18 cellular contexts compared by ENCODE assay signal in the genomic region with DNA sequence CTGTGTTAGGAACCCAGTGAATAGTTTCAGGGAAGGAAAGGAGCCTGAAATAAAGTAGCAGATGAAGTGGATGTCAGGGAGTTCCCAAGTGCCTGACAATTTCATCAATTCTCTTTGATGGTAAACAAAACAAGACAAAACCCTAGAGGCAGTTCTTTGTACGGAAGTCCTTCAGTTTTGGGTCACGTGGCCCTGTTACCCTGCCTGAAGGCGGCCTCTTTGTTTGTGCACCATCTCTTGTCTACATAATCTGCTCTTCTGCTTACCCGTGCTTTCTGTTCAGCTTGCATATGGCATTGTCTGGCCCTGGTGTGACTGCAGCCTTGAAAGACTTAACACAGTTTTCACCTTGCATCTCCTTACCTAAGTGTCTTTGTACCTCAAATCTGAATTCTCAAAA.
"Had no signal": no experiment of that assay in that cellular context is flagged by ENCODE, and none has a peak within 500 bp of the region (broad histone marks: within the 10 kb centered on the region; RNA-seq: fewer than 3 reads in every experiment).

No MANE protein-coding gene starts in this region.

- H3K9me3 ChIP-seq: body of pancreas, left ventricle myocardium inferior, right atrium auricular region, thyroid gland had no signal

- H3K36me3 ChIP-seq: left ventricle myocardium inferior, right atrium auricular region, thyroid gland had no signal

- H3K27ac Mint-ChIP-seq: activated CD4-positive, alpha-beta T cell treated with anti-CD3 and anti-CD28 coated beads, Interleukin-2, amount 10 ng/mL, durations not matched to agents 7 days and 5 days; activated naive CD4-positive, alpha-beta T cell treated with anti-CD3 and anti-CD28 coated beads for 36 hours; effector memory CD8-positive, alpha-beta T cell; immature natural killer cell; nephron; progenitor cell of endocrine pancreas had no signal

- H3K4me3 ChIP-seq: body of pancreas, left ventricle myocardium inferior, right atrium auricular region, thyroid gland had no signal

- H3K4me1 ChIP-seq: body of pancreas, left ventricle myocardium inferior, right atrium auricular region, thyroid gland had no signal

- H3K4me1 Mint-ChIP-seq: immature natural killer cell, nephron had no signal

- H3K36me3 Mint-ChIP-seq: immature natural killer cell had no signal

- H3K27ac ChIP-seq: body of pancreas, left ventricle myocardium inferior, right atrium auricular region, thyroid gland had no signal

- H3K4me3 Mint-ChIP-seq: activated CD4-positive, alpha-beta T cell treated with anti-CD3 and anti-CD28 coated beads, Interleukin-2, amount 10 ng/mL, durations not matched to agents 7 days and 5 days; activated naive CD4-positive, alpha-beta T cell treated with anti-CD3 and anti-CD28 coated beads for 36 hours; activated T-cell treated with anti-CD3 and anti-CD28 coated beads, Interleukin-2, amount 50 U/mL, for 4 hours; effector memory CD8-positive, alpha-beta T cell; immature natural killer cell; nephron had no signal

- H3K9me3 Mint-ChIP-seq: activated CD4-positive, alpha-beta T cell treated with anti-CD3 and anti-CD28 coated beads, Interleukin-2, amount 10 ng/mL, durations not matched to agents 7 days and 5 days; activated naive CD4-positive, alpha-beta T cell treated with anti-CD3 and anti-CD28 coated beads for 36 hours; activated T-cell treated with anti-CD3 and anti-CD28 coated beads, Interleukin-2, amount 50 U/mL, for 4 hours; effector memory CD8-positive, alpha-beta T cell; immature natural killer cell; nephron had no signal

- DNase-seq: activated CD4-positive, alpha-beta T cell treated with anti-CD3 and anti-CD28 coated beads, Interleukin-2, amount 10 ng/mL, durations not matched to agents 7 days and 5 days; activated CD8-positive, alpha-beta memory T cell treated with anti-CD3 and anti-CD28 coated beads, Interleukin-2, amount 50 U/mL, for 4 hours; activated naive CD4-positive, alpha-beta T cell treated with anti-CD3 and anti-CD28 coated beads for 36 hours; activated T-cell treated with anti-CD3 and anti-CD28 coated beads, Interleukin-2, amount 50 U/mL, for 4 hours; body of pancreas; effector memory CD8-positive, alpha-beta T cell; immature natural killer cell; kidney glomerular epithelial cell; left ventricle myocardium inferior; mammary epithelial cell; midbrain; occipital lobe; stimulated activated CD4-positive, alpha-beta T cell treated with anti-CD3 and anti-CD28 coated beads, Interleukin-2, amount 100 ng/mL, for 24 hours; stimulated activated naive CD4-positive, alpha-beta T cell treated with Interleukin-2 at 50 U/mL for 16 hours; thyroid gland had no signal

- H3K27me3 ChIP-seq: body of pancreas, right atrium auricular region, thyroid gland had no signal

- ATAC-seq: activated T-cell treated with anti-CD3 and anti-CD28 coated beads, Interleukin-2, amount 50 U/mL, for 4 hours; body of pancreas; effector memory CD8-positive, alpha-beta T cell had no signal
